Comparison of ENCODE assay signal across 8 cellular contexts in the genomic region with DNA sequence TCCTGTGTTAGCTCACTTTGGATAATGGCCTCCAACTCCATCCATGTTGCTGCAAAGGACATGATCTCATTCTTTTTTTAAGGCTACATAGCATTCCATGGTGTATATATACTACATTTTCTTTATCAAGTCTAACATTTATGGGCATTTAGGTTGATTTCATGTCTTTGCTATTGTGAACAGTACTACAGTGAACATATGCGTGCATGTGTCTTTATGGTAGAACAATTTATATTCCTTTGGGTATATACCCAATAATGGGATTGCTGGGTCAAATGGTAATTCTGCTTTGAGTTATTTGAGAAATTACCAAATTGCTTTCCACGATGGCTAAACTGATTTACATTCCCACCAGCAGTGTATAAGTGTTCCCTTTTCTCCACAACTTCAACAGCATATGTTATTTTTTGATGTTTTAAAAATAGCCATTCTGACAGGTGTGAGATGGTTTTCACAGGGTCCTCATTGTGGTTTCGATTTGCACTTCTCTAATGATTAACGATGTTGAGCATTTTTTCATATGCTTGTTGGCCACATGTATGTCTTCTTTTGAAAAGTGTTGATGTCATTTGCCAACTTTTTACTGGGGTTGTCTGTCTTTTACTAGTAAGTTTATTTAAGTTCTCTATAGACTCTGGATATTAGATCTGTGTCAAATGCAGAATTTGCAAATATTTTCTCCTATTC.
A peak's percentile ranks its signal among the peaks of the same experiment; 100 is the strongest.
DNase-seq lines count a peak whose midpoint lies in the region; ATAC-seq and TF ChIP-seq lines count a peak whose summit lies in the region.
"Not testable (repeated sequence)": the region's sequence is repeated elsewhere in the genome, so short reads cannot be mapped to it uniquely, and the experiment has no call there.

No MANE protein-coding gene starts in this region.

- not testable (repeated sequence) for TF ChIP-seq CTCF in DND-41 (IDR thresholded peaks at IDR 0.05; ENCODE audit: borderline replicate concordance, extremely low read depth, low read length, poor library complexity, severe bottlenecking)

- ATAC-seq in DND-41 (ENCODE audit: insufficient read depth, low read depth) (peak; percentile 44; the same call in 2 of the 3 replicates), GM18519 (IDR thresholded peaks at IDR 0.05; ENCODE audit: low FRiP score, unreplicated experiment) (peak; percentile 88), GM19324 (IDR thresholded peaks at IDR 0.05; ENCODE audit: low FRiP score, unreplicated experiment) (peak; percentile 92), GM21390 (IDR thresholded peaks at IDR 0.05; ENCODE audit: unreplicated experiment) (peak; percentile 94), HG02588 (IDR thresholded peaks at IDR 0.05; ENCODE audit: unreplicated experiment) (peak; percentile 97), HG02970 (IDR thresholded peaks at IDR 0.05; ENCODE audit: low FRiP score, unreplicated experiment) (peak; percentile 90), HG03159 (IDR thresholded peaks at IDR 0.05; ENCODE audit: unreplicated experiment) (peak; percentile 97), HG03558 (IDR thresholded peaks at IDR 0.05; ENCODE audit: extremely low read depth, unreplicated experiment) (peak; percentile 81)

- not testable (repeated sequence) for H3K27ac ChIP-seq in DND-41 (ENCODE audit: low read length)

- H3K9me3 ChIP-seq in DND-41 (ENCODE audit: insufficient read depth, low read length, severe bottlenecking): not testable (repeated sequence)

- not testable (repeated sequence) for H3K27me3 ChIP-seq in DND-41 (ENCODE audit: insufficient read depth, low read length, poor library complexity)

- DNase-seq in DND-41: not testable (repeated sequence)

- H3K4me2 ChIP-seq in DND-41 (ENCODE audit: insufficient read depth, low read length): not testable (repeated sequence)

- not testable (repeated sequence) for H4K20me1 ChIP-seq in DND-41 (ENCODE audit: insufficient read depth, low read length)

- not testable (repeated sequence) for H2AFZ ChIP-seq in DND-41 (ENCODE audit: low read depth, low read length)

- H3K9ac ChIP-seq in DND-41 (ENCODE audit: low read depth, low read length): not testable (repeated sequence)

- H3K4me1 ChIP-seq in DND-41 (ENCODE audit: insufficient read depth, low read length): peaks cover 17% of the 10 kb centered on the region

- not testable (repeated sequence) for H3K4me3 ChIP-seq in DND-41 (ENCODE audit: low read depth in 1 of 2, low read length in 2 of 2)

- H3K36me3 ChIP-seq in DND-41 (ENCODE audit: insufficient read depth, low read length): not testable (repeated sequence)

- H3K79me2 ChIP-seq in DND-41 (ENCODE audit: insufficient read depth, low read length): not testable (repeated sequence)

Comparison
In these comparisons a context has a peak if more than half of its experiments do, and no peak if none do; other contexts are left out.
1. ATAC-seq: peak in every context shown above with its lines; median percentile 97 in HG02588; 97 in HG03159; 94 in GM21390; 92 in GM19324; 90 in HG02970; 88 in GM18519; 81 in HG03558; 44 in DND-41.